Comparison of ENCODE assay signal across 8 cellular contexts in the genomic region with DNA sequence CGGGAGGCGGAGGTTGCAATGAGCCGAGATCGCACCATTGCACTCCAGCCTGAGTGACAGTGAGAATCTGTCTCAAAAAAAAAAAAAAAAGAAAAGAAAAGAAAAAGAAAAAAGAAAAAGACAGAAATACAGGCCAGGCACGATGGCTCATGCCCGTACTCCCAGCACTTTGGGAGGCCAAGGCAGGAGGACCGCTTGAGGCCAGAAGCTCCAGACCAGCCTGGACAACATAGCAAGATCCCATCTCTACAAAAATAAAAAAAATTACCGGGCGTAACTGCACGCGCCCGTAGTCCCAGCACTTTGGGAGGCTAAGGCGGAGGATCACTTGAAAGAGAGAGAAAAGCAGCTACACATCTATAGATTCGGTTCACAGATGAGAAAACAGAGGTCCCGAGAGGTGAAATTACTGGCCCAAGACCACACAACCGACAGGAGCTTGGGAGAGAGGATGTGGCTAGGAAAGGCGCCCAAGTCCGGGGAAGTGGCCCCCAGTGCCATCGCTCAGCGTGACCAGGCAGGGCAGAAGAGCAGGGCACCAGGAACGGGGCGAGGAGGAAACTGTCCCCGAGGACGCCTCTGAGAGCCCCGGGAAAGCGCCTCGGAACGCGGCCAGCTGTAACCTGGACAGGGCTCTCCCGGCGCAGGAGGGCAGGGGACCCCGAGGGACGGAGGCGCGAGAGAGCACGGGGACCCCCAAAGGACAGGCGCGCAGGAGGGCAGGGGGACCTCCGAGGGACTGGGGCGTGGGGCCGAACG. TPM values are rescaled to one million over a fixed set of nuclear protein-coding genes. Genes with fewer than 3 reads are reported as not detected.
A peak's percentile ranks its signal among the peaks of the same experiment; 100 is the strongest.
DNase-seq lines count a peak whose midpoint lies in the region; ATAC-seq and TF ChIP-seq lines count a peak whose summit lies in the region.

No MANE protein-coding gene starts in this region.

- no peaks in the 10 kb centered on the region for H3K36me3 Mint-ChIP-seq in T-cell

- CTCF ChIA-PET in T-cell (lab: Charles Lee) = interaction anchor here in 1 of 2 donors (1.1 kb wide), 1 partner anchor 901 kb away, joined by 3 read pairs; no protein-coding TSS in a partner anchor

- ATAC-seq in HG03045 (IDR thresholded peaks at IDR 0.05; ENCODE audit: unreplicated experiment) (peak; percentile 17), T-cell (replicated peaks in 1 of 4) (peak in 2 of 4 experiments; percentile 4 to 6)

- H3K36me3 ChIP-seq in fibroblast of lung (ENCODE audit: control insufficient read depth, insufficient read depth, low read length) = no peaks in the 10 kb centered on the region
- H3K36me3 ChIP-seq in neural cell (ENCODE audit: insufficient read depth, low read length) = no peaks in the 10 kb centered on the region

- TF ChIP-seq RAD21 in neural cell (conservative IDR thresholded peaks at IDR 0.05) = no peak

- H3K27ac ChIP-seq in fibroblast of lung (ENCODE audit: insufficient read depth, low read length) = peak overlapping the region; percentile 60
- H3K27ac ChIP-seq in neural cell (ENCODE audit: low read length) = no peak overlapping the region

- H3K4me3 ChIP-seq in fibroblast of lung (replicated peaks in 1 of 4; ENCODE audit: control extremely low read depth in 1 of 4, insufficient read depth in 1 of 4, low read depth in 3 of 4, low read length in 4 of 4) (peak overlapping the region; percentile 79 to 93 (median 80)), neural cell (ENCODE audit: low read length) (peak overlapping the region; percentile 92)

- POLR2A ChIA-PET in T-cell (lab: Charles Lee) = no interaction called here

- H3K27ac Mint-ChIP-seq in T-cell = peak overlapping the region; percentile 77 to 84

- H2AFZ ChIP-seq in fibroblast of lung (ENCODE audit: low read length) (peak overlapping the region; percentile 71), neural cell (ENCODE audit: low read depth, low read length) (peak overlapping the region; percentile 73)

- H3K4me1 ChIP-seq in fibroblast of lung (ENCODE audit: control insufficient read depth, extremely low read depth, insufficient read depth, low read length) = no peaks in the 10 kb centered on the region

- no peaks in the 10 kb centered on the region for H3K9me3 Mint-ChIP-seq in T-cell

- peak overlapping the region; percentile 97 for H3K4me2 ChIP-seq in fibroblast of lung (ENCODE audit: extremely low read depth, insufficient read depth, low read length)
- H3K4me2 ChIP-seq in neural cell (ENCODE audit: low read length) = peak overlapping the region; percentile 68

- peaks cover 5 to 13% (median 12%) of the 10 kb centered on the region in 3 donors for H3K4me1 Mint-ChIP-seq in T-cell

- H4K20me1 ChIP-seq in fibroblast of lung (ENCODE audit: control insufficient read depth, extremely low read depth, insufficient read depth, low read length) = no peaks in the 10 kb centered on the region
- H4K20me1 ChIP-seq in neural cell (ENCODE audit: insufficient read depth) = no peaks in the 10 kb centered on the region

- H3K9me3 ChIP-seq in fibroblast of lung (ENCODE audit: control insufficient read depth, insufficient read depth, low read depth, low read length) = no peaks in the 10 kb centered on the region
- H3K9me3 ChIP-seq in neural cell (ENCODE audit: low read length) = no peaks in the 10 kb centered on the region

- no peak for TF ChIP-seq EP300 in neural cell (conservative IDR thresholded peaks at IDR 0.05; ENCODE audit: poor library complexity, severe bottlenecking)

- H3K27me3 Mint-ChIP-seq in T-cell = no peaks in the 10 kb centered on the region

- H3K27me3 ChIP-seq in fibroblast of lung (ENCODE audit: control insufficient read depth, insufficient read depth, low read length) (no peaks in the 10 kb centered on the region), neural cell (ENCODE audit: insufficient read depth, low read depth, low read length) (no peaks in the 10 kb centered on the region)

- peak; percentile 15 for DNase-seq in NCI-H1092 treated with DMSO at 0.1 percent for 48 hours (lab: John Stamatoyannopoulos, UW)
- DNase-seq in NCI-H1092 (lab: John Stamatoyannopoulos, UW) = no peak
- peak in 6 of 34 experiments; percentile 0 to 4 (median 2) for DNase-seq in T-cell
- no peak for DNase-seq in fibroblast of lung (ENCODE audit: low read depth in 2 of 2)
- DNase-seq in activated effector memory CD4-positive, alpha-beta T cell treated with anti-CD3 and anti-CD28 coated beads, Interleukin-2, amount 50 U/mL, for 16 hours = no peak
- DNase-seq in putamen (ENCODE audit: low spot score) = no peak

- peaks cover 20% of the 10 kb centered on the region for H3K79me2 ChIP-seq in fibroblast of lung (ENCODE audit: control insufficient read depth, insufficient read depth, low read length)
- no peaks in the 10 kb centered on the region for H3K79me2 ChIP-seq in neural cell (replicated peaks; ENCODE audit: insufficient read depth, low read length)

- no peaks in the 10 kb centered on the region for H3F3A ChIP-seq in neural cell (ENCODE audit: insufficient read depth, low read length, poor library complexity, severe bottlenecking)

- H3K9ac ChIP-seq in fibroblast of lung (ENCODE audit: insufficient read depth, low read length) = peak overlapping the region; percentile 77
- H3K9ac ChIP-seq in neural cell (ENCODE audit: low read length) = peak overlapping the region; percentile 72

- H3K4me3 Mint-ChIP-seq in T-cell = peak overlapping the region in 2 of 3 donors; percentile 83 to 91

- TF ChIP-seq CTCF in fibroblast of lung (conservative IDR thresholded peaks at IDR 0.05 in 1 of 2, IDR thresholded peaks at IDR 0.05 in 1 of 2; ENCODE audit: low read depth in 1 of 2, low read length in 2 of 2) (no peak), neural cell (IDR thresholded peaks at IDR 0.05; ENCODE audit: poor library complexity, severe bottlenecking) (no peak)

- no peaks in the 10 kb centered on the region for H3K9me2 ChIP-seq in neural cell (ENCODE audit: insufficient read depth, low read length)

TF ChIP-seq in neural cell, 6 proteins besides CTCF, POLR2A, EP300 and RAD21:
- TF ChIP-seq POLR2AphosphoS5 (IDR thresholded peaks at IDR 0.05) = no peak
- TF ChIP-seq, protein P1, sequence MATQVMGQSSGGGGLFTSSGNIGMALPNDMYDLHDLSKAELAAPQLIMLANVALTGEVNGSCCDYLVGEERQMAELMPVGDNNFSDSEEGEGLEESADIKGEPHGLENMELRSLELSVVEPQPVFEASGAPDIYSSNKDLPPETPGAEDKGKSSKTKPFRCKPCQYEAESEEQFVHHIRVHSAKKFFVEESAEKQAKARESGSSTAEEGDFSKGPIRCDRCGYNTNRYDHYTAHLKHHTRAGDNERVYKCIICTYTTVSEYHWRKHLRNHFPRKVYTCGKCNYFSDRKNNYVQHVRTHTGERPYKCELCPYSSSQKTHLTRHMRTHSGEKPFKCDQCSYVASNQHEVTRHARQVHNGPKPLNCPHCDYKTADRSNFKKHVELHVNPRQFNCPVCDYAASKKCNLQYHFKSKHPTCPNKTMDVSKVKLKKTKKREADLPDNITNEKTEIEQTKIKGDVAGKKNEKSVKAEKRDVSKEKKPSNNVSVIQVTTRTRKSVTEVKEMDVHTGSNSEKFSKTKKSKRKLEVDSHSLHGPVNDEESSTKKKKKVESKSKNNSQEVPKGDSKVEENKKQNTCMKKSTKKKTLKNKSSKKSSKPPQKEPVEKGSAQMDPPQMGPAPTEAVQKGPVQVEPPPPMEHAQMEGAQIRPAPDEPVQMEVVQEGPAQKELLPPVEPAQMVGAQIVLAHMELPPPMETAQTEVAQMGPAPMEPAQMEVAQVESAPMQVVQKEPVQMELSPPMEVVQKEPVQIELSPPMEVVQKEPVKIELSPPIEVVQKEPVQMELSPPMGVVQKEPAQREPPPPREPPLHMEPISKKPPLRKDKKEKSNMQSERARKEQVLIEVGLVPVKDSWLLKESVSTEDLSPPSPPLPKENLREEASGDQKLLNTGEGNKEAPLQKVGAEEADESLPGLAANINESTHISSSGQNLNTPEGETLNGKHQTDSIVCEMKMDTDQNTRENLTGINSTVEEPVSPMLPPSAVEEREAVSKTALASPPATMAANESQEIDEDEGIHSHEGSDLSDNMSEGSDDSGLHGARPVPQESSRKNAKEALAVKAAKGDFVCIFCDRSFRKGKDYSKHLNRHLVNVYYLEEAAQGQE (IDR thresholded peaks at IDR 0.05; ENCODE audit: borderline replicate concordance) = no peak
- no peak for TF ChIP-seq SMC3 (conservative IDR thresholded peaks at IDR 0.05; ENCODE audit: poor library complexity)
- TF ChIP-seq TAF1 (IDR thresholded peaks at IDR 0.05; ENCODE audit: low read depth) = no peak
- no peak for TF ChIP-seq EZH2 (IDR thresholded peaks at IDR 0.05; ENCODE audit: borderline replicate concordance, insufficient read depth, low read length, poor library complexity, severe bottlenecking)
- no peak for TF ChIP-seq MXI1 (conservative IDR thresholded peaks at IDR 0.05; ENCODE audit: poor library complexity, severe bottlenecking)

RNA-seq across cellular contexts. Expression of a gene that starts 0.6 kb away (rescaled TPM):
- 10 to 100 TPM in 2 of 5 donors, 1 to 10 TPM in 3; 8.4 to 14.6 (median 9.9) TPM for total RNA-seq in T-cell
- total RNA-seq in fibroblast of lung = 11.0 and 13.2 TPM in 2 replicates
- 27.4 and 48.0 TPM in 2 replicates for polyA plus RNA-seq in fibroblast of lung
- 45.7 and 94.9 TPM in 2 replicates for polyA plus RNA-seq in fibroblast of lung (2012)
- polyA minus RNA-seq in fibroblast of lung (ENCODE audit: low replicate concordance) = 131 and 279 TPM in 2 replicates
- polyA plus RNA-seq in neural cell = 4.4 and 5.7 TPM in 2 replicates
- polyA minus RNA-seq in neural cell = 7.3 and 10.5 TPM in 2 replicates

RNA-seq across cellular contexts. Expression of a gene that starts 41.0 kb away (rescaled TPM):
- total RNA-seq in T-cell = 100 to 1,000 TPM; 150 to 169 (median 165) TPM
- 133 and 139 TPM in 2 replicates for total RNA-seq in fibroblast of lung
- 92.8 and 125 TPM in 2 replicates for polyA plus RNA-seq in fibroblast of lung
- 146 and 193 TPM in 2 replicates for polyA plus RNA-seq in fibroblast of lung (2012)
- 108 and 127 TPM in 2 replicates for polyA minus RNA-seq in fibroblast of lung (ENCODE audit: low replicate concordance)
- polyA plus RNA-seq in neural cell = 65.1 and 73.7 TPM in 2 replicates
- 84.5 and 106 TPM in 2 replicates for polyA minus RNA-seq in neural cell
